ENCODE assay signal across 8 cellular contexts in the genomic region with DNA sequence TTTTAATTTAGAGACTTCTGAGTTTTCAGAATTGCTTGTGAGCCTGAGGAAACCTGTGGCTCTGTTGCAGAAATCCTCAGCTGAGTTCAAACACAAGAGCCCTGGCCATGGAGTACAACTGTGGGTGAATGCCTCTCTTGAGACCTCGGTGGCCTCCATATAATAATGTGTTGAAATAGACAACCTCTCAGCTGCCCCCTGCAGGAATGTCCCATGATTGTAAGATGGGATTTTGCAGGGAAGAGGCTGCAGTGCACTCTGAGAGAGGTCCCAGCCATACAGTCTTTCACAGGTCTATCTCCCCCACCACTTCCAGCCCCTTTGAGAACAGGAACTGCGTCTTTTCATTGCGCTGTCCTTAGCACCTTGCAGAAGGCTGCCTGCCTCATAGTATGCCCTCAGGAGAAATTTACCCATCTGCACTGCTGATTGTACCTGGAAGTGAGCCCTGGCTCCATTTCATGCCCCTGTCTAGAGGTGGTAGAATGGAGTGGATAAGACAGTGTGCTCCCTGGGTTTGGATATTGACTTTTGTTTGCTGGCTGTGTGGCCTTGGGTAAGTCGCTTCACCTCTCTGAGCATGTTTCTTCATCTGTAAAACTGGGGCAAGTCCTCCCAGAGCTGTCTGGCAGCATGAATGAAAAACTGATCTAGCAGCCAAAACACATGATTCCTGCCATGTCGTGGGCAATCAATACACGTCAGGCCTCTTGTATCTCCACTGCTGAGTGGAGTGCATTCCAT.
DNase-seq lines count a peak whose midpoint lies in the region; ATAC-seq and TF ChIP-seq lines count a peak whose summit lies in the region.

No MANE protein-coding gene starts in this region.

- H3K9ac ChIP-seq in DND-41 (ENCODE audit: low read depth, low read length) = no peak overlapping the region

- no peaks in the 10 kb centered on the region for H3K36me3 ChIP-seq in DND-41 (ENCODE audit: insufficient read depth, low read length)

- no peaks in the 10 kb centered on the region for H3K79me2 ChIP-seq in DND-41 (ENCODE audit: insufficient read depth, low read length)

- TF ChIP-seq CTCF in 22Rv1 (IDR thresholded peaks at IDR 0.05) = peak; percentile 75
- peak; percentile 59 for TF ChIP-seq CTCF in DND-41 (IDR thresholded peaks at IDR 0.05; ENCODE audit: borderline replicate concordance, extremely low read depth, low read length, poor library complexity, severe bottlenecking)

- peaks cover 15% of the 10 kb centered on the region for H3K27me3 ChIP-seq in DND-41 (ENCODE audit: insufficient read depth, low read length, poor library complexity)

- no peak overlapping the region for H2AFZ ChIP-seq in DND-41 (ENCODE audit: low read depth, low read length)

- TF ChIP-seq POLR2A in erythroblast (IDR thresholded peaks at IDR 0.05; ENCODE audit: low read length) = no peak

- H3K4me1 ChIP-seq in DND-41 (ENCODE audit: insufficient read depth, low read length) = no peaks in the 10 kb centered on the region

- H3K4me2 ChIP-seq in DND-41 (ENCODE audit: insufficient read depth, low read length) = no peak overlapping the region

- H3K27ac ChIP-seq in 22Rv1 (no peak overlapping the region), DND-41 (ENCODE audit: low read length) (no peak overlapping the region)

- DNase-seq in DND-41 (peak; percentile 37), NCI-H526 treated with DMSO at 0.1 percent for 48 hours (lab: John Stamatoyannopoulos, UW) (peak; percentile 62), erythroblast (lab: John Stamatoyannopoulos, UW) (peak; percentile 18 to 29), superior temporal gyrus (ENCODE audit: extremely low spot score) (no peak), anterior cingulate cortex (lab: John Stamatoyannopoulos, UW) (no peak)
- DNase-seq in central memory CD4-positive, alpha-beta T cell = no peak

- 0 out of 2 replicates have a peak, but pooled peaks cover 3% of the 10 kb centered on the region for H4K20me1 ChIP-seq in DND-41 (ENCODE audit: insufficient read depth, low read length)

- no peaks in the 10 kb centered on the region for H3K9me3 ChIP-seq in DND-41 (ENCODE audit: insufficient read depth, low read length, severe bottlenecking)

- ATAC-seq in DND-41 (ENCODE audit: insufficient read depth, low read depth) = peak; percentile 62; the same call in 2 of the 3 replicates
- no peak for ATAC-seq in GM21367 (IDR thresholded peaks at IDR 0.05; ENCODE audit: unreplicated experiment)

- H3K4me3 ChIP-seq in DND-41 (ENCODE audit: low read depth in 1 of 2, low read length in 2 of 2) = no peak overlapping the region

Comparison
In these comparisons a context has a peak if more than half of its experiments do, and no peak if none do; other contexts are left out.
1. DNase-seq: peak in DND-41 (single experiment), NCI-H526 treated with DMSO at 0.1 percent for 48 hours (single experiment) and erythroblast (2 of 2); none in superior temporal gyrus (single experiment), central memory CD4-positive, alpha-beta T cell (single experiment) and anterior cingulate cortex (0 of 58).